In genomic region chr12:96033549-96034389, GRCh38 we compare ENCODE assay signal across 10 cellular contexts. TPM values are rescaled to one million over a fixed set of nuclear protein-coding genes. Genes with fewer than 3 reads are reported as not detected.
DNase-seq lines count a peak whose midpoint lies in the region; ATAC-seq, FAIRE-seq and TF ChIP-seq lines count a peak whose summit lies in the region.
"Had no signal": no experiment of that assay in that cellular context is flagged by ENCODE, and none has a peak within 500 bp of the region (broad histone marks: within the 10 kb centered on the region; RNA-seq: fewer than 3 reads in every experiment).

No MANE protein-coding gene starts in this region.

- intact Hi-C loops in heart left ventricle (cut with DNase I) = loop anchor here in 1 of 10 donors (10.0 kb wide), 1 partner anchor 371 kb away; the partner anchor contains the start of gene CDK17
- intact Hi-C loops in Right ventricle myocardium superior (cut with DNase I) = no loop called here
- intact Hi-C loops in K562 (cut with micrococcal nuclease) = no loop called here
- intact Hi-C loops in HepG2 (cut with micrococcal nuclease; ENCODE audit: unreplicated experiment) = no loop called here
- intact Hi-C loops in upper lobe of right lung (cut with DNase I) = no loop called here

- H3K79me2 ChIP-seq in K562 (ENCODE audit: control insufficient read depth, insufficient read depth, low read length) (peaks cover 6% of the 10 kb centered on the region; the same call in 1 of the 3 replicates), HepG2 (ENCODE audit: insufficient read depth, low read length) (peaks cover 14% of the 10 kb centered on the region)

- H4K20me1 ChIP-seq in K562 (replicated peaks; ENCODE audit: control insufficient read depth, insufficient read depth, low read length) (no peaks in the 10 kb centered on the region), HepG2 (ENCODE audit: insufficient read depth, low read length) (no peaks in the 10 kb centered on the region)

- H3K27ac ChIP-seq in heart left ventricle = peak overlapping the region in 4 of 12 donors; percentile 64 to 90 (median 80)
- no peak overlapping the region for H3K27ac ChIP-seq in K562 (ENCODE audit: extremely low read depth, low read depth, low read length)
- no peak overlapping the region for H3K27ac ChIP-seq in HepG2 (ENCODE audit: extremely low read length, insufficient read depth, low read length)
- H3K27ac ChIP-seq in upper lobe of right lung = peak overlapping the region; percentile 87

- H3K9ac ChIP-seq in K562 (ENCODE audit: insufficient read depth in 1 of 2, low read depth in 2 of 2, low read length in 2 of 2) = no peak overlapping the region
- peak overlapping the region; percentile 74 for H3K9ac ChIP-seq in HepG2 (ENCODE audit: insufficient read depth, low read depth, low read length)

- TF ChIP-seq POLR2A in heart left ventricle (IDR thresholded peaks at IDR 0.05) (no peak), K562 (conservative IDR thresholded peaks at IDR 0.05) (no peak), HepG2 (IDR thresholded peaks at IDR 0.05; ENCODE audit: insufficient read depth in 1 of 2, low read depth in 2 of 2, low read length in 2 of 2) (no peak)

- H3K9me1 ChIP-seq in K562 (ENCODE audit: control insufficient read depth, insufficient read depth, low read length) = no peaks in the 10 kb centered on the region

- peaks cover 0 to 38% (median 16%) of the 10 kb centered on the region in 12 donors for H3K4me1 ChIP-seq in heart left ventricle
- peaks cover 3 to 8% of the 10 kb centered on the region in 2 experiments; a peak in 4 of 5 replicates for H3K4me1 ChIP-seq in K562 (replicated peaks in 1 of 2; ENCODE audit: control insufficient read depth in 2 of 2, insufficient read depth in 2 of 2, low read length in 2 of 2)
- peaks cover 36% of the 10 kb centered on the region for H3K4me1 ChIP-seq in HepG2 (ENCODE audit: insufficient read depth, low read length)
- peaks cover 26% of the 10 kb centered on the region for H3K4me1 ChIP-seq in upper lobe of right lung

- WGBS in heart left ventricle, 4 donors = 71 to 77% (median 75%) methylated on average over 7 of the region's 7 CpGs
- 48% methylated on average over 7 of the region's 7 CpGs for WGBS in K562 (ENCODE audit: insufficient coverage, low coverage, missing lambda C conversion rate)
- 24% methylated on average over 7 of the region's 7 CpGs for WGBS in HepG2 (ENCODE audit: low lambda C conversion rate)

- POLR2A ChIA-PET in K562 (lab: Yijun Ruan, JAX) = no interaction called here
- POLR2A ChIA-PET in HepG2 (lab: Yijun Ruan, JAX) = no interaction called here

- BruUV-seq in K562 (replicated peaks; lab: Mats Ljungman, UMichigan) (TSS peak; percentile 41), HepG2 (replicated peaks; lab: Mats Ljungman, UMichigan) (TSS peak; percentile 57)

- H3K4me2 ChIP-seq in K562 (ENCODE audit: insufficient read depth, low read length) (peak overlapping the region; percentile 9; the same call in 1 of the 2 replicates), HepG2 (ENCODE audit: low read depth, low read length) (peak overlapping the region; percentile 73)

- H3K4me3 ChIP-seq in heart left ventricle (peak overlapping the region in 9 of 12 donors; percentile 78 to 98 (median 94)), K562 (no peak overlapping the region), HepG2 (replicated peaks in 1 of 3; ENCODE audit: insufficient read depth in 1 of 3, low read depth in 2 of 3, low read length in 3 of 3) (peak overlapping the region; percentile 92 to 99 (median 93); a peak in 5 of 6 replicates), upper lobe of right lung (peak overlapping the region; percentile 97)

- no peak for DNase-seq in heart left ventricle
- no peak for DNase-seq in Right ventricle myocardium superior
- DNase-seq in K562 (ENCODE audit: extremely low read depth in 1 of 4, low spot score in 3 of 4) = no peak
- DNase-seq in HepG2 (ENCODE audit: low spot score) = no peak
- no peak for DNase-seq in upper lobe of right lung
- DNase-seq in GM19238 (ENCODE audit: insufficient read length, low spot score) = no peak
- DNase-seq in HTR-8/SVneo (ENCODE audit: insufficient read length, low spot score) = no peak
- DNase-seq in glomerular visceral epithelial cell (ENCODE audit: extremely low spot score) = no peak
- DNase-seq: activated gamma-delta T cell treated with Interleukin-2 at 50 U/mL for 16 hours, NCI-H1930 had no signal

- TF ChIP-seq RAD21 in K562 (CRISPR knock-in tag; conservative IDR thresholded peaks at IDR 0.05 in 1 of 2, IDR thresholded peaks at IDR 0.05 in 1 of 2) (no peak), HepG2 (CRISPR knock-in tag; IDR thresholded peaks at IDR 0.05) (no peak)

- CTCF ChIA-PET in K562 (lab: Yijun Ruan, JAX; ENCODE audit: low intra/inter-chr PET ratio) = no interaction called here
- CTCF ChIA-PET in HepG2 (lab: Yijun Ruan, JAX; ENCODE audit: low intra/inter-chr PET ratio, low total read pairs) = no interaction called here

- no peaks in the 10 kb centered on the region for H3K9me3 ChIP-seq in heart left ventricle
- no peaks in the 10 kb centered on the region for H3K9me3 ChIP-seq in K562 (replicated peaks; ENCODE audit: control insufficient read depth, insufficient read depth, low read depth, low read length)
- H3K9me3 ChIP-seq in HepG2 (ENCODE audit: low read length) = no peaks in the 10 kb centered on the region
- H3K9me3 ChIP-seq in upper lobe of right lung = no peaks in the 10 kb centered on the region

- ATAC-seq in heart left ventricle (no peak), Right ventricle myocardium superior (ENCODE audit: poor library complexity) (no peak), K562 (no peak), HepG2 (no peak), upper lobe of right lung (no peak)

- H3K27me3 ChIP-seq in heart left ventricle (no peaks in the 10 kb centered on the region), K562 (ENCODE audit: control insufficient read depth in 2 of 2, insufficient read depth in 2 of 2, low read length in 2 of 2) (no peaks in the 10 kb centered on the region), HepG2 (ENCODE audit: control insufficient read depth in 1 of 2, insufficient read depth in 2 of 2, low read length in 2 of 2) (no peaks in the 10 kb centered on the region; a peak in 1 of 5 replicates), upper lobe of right lung (no peaks in the 10 kb centered on the region)

- H3K36me3 ChIP-seq in heart left ventricle = peaks cover 0 to 3% (median 0%) of the 10 kb centered on the region in 9 donors
- no peaks in the 10 kb centered on the region for H3K36me3 ChIP-seq in K562 (ENCODE audit: control insufficient read depth, insufficient read depth, low read length)
- H3K36me3 ChIP-seq in HepG2 (replicated peaks in 1 of 2; ENCODE audit: control insufficient read depth in 1 of 2, insufficient read depth in 2 of 2, low read length in 2 of 2) = no peaks in the 10 kb centered on the region
- H3K36me3 ChIP-seq in upper lobe of right lung = no peaks in the 10 kb centered on the region

- no peak for TF ChIP-seq EP300 in K562 (IDR thresholded peaks at IDR 0.05; ENCODE audit: low read length)
- no peak for TF ChIP-seq EP300 in HepG2 (IDR thresholded peaks at IDR 0.05; ENCODE audit: low read depth in 2 of 2, low read length in 2 of 2)
- no peak for TF ChIP-seq EP300 in HepG2 (CRISPR knock-in tag; IDR thresholded peaks at IDR 0.05; ENCODE audit: borderline replicate concordance)

- TF ChIP-seq CTCF in heart left ventricle (IDR thresholded peaks at IDR 0.05) (no peak), K562 (IDR thresholded peaks at IDR 0.05 in 2 of 3, conservative IDR thresholded peaks at IDR 0.05 in 1 of 3; ENCODE audit: insufficient read depth in 2 of 3, low read depth in 1 of 3, low read length in 3 of 3) (no peak), HepG2 (CRISPR knock-in tag; IDR thresholded peaks at IDR 0.05) (no peak), upper lobe of right lung (IDR thresholded peaks at IDR 0.05) (no peak)

- H2AFZ ChIP-seq in K562 (ENCODE audit: low read depth, low read length) (no peak overlapping the region; the same call in 1 of the 2 replicates), HepG2 (ENCODE audit: low read length) (no peak overlapping the region)

- in situ Hi-C loops in K562 (cut with MboI) (no loop called here), HepG2 (cut with HindIII; ENCODE audit: extremely low pct_ligation_motif_present, low pct_unique_long_range_greater_than_20kb) (no loop called here)

- no peak for FAIRE-seq in K562 (lab: Jason Lieb, UNC)
- FAIRE-seq in HepG2 (lab: Jason Lieb, UNC) = no peak
- FAIRE-seq in HTR-8/SVneo (lab: Jason Lieb, UNC) = no peak

RNA-seq across cellular contexts. Expression of gene LTA4H, which starts 1.6 kb away (rescaled TPM):
- total RNA-seq in heart left ventricle (10 to 100 TPM; 32.8 to 72.0 (median 42.6) TPM), Right ventricle myocardium superior (36.6 TPM), K562 (2014; rRNA removed) (25.2 and 27.8 TPM in 2 replicates), K562 (2014; rRNA removed; fragmentation: Illumina TruSeq; extraction: Trizol) (42.9 and 47.0 TPM in 2 replicates), K562 (2015; rRNA removed; fragmentation: Illumina TruSeq; extraction: Trizol) (39.2 and 40.5 TPM in 2 replicates), K562 (2021) (32.9 and 33.2 TPM in 2 replicates), HepG2 (2016; rRNA removed; fragmentation: Illumina TruSeq; extraction: Trizol) (90.4 and 114 TPM in 2 replicates), upper lobe of right lung (314 TPM)
- polyA plus RNA-seq in heart left ventricle (10 to 100 TPM; 23.3 to 31.3 TPM), K562 (2011; rRNA removed) (39.3 and 57.4 TPM in 2 replicates), K562 (2014; fragmentation: Illumina TruSeq; extraction: Trizol) (45.8 and 58.1 TPM in 2 replicates), K562 (2014; fragmentation: Nextera tagmentation; extraction: Ambion mirVana) (10 to 100 TPM; 37.6 to 46.8 TPM), K562 (2014; rRNA removed) (35.7 and 42.9 TPM in 2 replicates), HepG2 (2011; rRNA removed) (74.4 and 87.5 TPM in 2 replicates)
- total RNA-seq in K562 (2011; cell fraction: chromatin; rRNA removed; ENCODE audit: low replicate concordance) = 12.4 and 32.0 TPM in 2 replicates
- total RNA-seq in K562 (2011; cell fraction: nucleolus; rRNA removed) = 6.5 and 7.2 TPM in 2 replicates
- total RNA-seq in K562 (2011; cell fraction: nucleoplasm; rRNA removed) = 15.5 and 30.9 TPM in 2 replicates
- 16.1 and 28.4 TPM in 2 replicates for polyA plus RNA-seq in K562 (2011; cell fraction: cytosol; rRNA removed)
- 21.6 and 26.4 TPM in 2 replicates for polyA plus RNA-seq in K562 (2011; cell fraction: nucleus; rRNA removed)
- polyA plus RNA-seq in K562 (2012) = 33.7 and 49.1 TPM in 2 replicates
- 38.7 and 44.6 TPM in 2 replicates for polyA minus RNA-seq in K562 (2011; rRNA and poly(A)+ RNA removed)
- polyA minus RNA-seq in K562 (2011; cell fraction: cytosol; rRNA and poly(A)+ RNA removed) = 16.6 and 19.8 TPM in 2 replicates
- polyA minus RNA-seq in K562 (2011; cell fraction: nucleus; rRNA and poly(A)+ RNA removed) = 11.7 and 15.2 TPM in 2 replicates
- 19.9 and 28.2 TPM in 2 replicates for total RNA-seq in HepG2 (2016; cell fraction: cytosol; rRNA removed; fragmentation: Illumina TruSeq; extraction: Trizol; ENCODE audit: low read depth)
- total RNA-seq in HepG2 (2016; cell fraction: insoluble cytoplasmic fraction; rRNA removed; fragmentation: Illumina TruSeq; extraction: Trizol) = 86.9 and 108 TPM in 2 replicates
- total RNA-seq in HepG2 (2016; cell fraction: membrane; rRNA removed; fragmentation: Illumina TruSeq; extraction: Trizol) = 66.0 and 81.9 TPM in 2 replicates
- total RNA-seq in HepG2 (2016; cell fraction: nucleus; rRNA removed; fragmentation: Illumina TruSeq; extraction: Trizol) = 54.5 and 55.7 TPM in 2 replicates
- polyA plus RNA-seq in HepG2 (2011; cell fraction: cytosol; rRNA removed) = 50.8 and 73.9 TPM in 2 replicates
- 43.0 and 54.3 TPM in 2 replicates for polyA plus RNA-seq in HepG2 (2011; cell fraction: nucleus; rRNA removed)
- polyA plus RNA-seq in HepG2 (2012) = 111 and 121 TPM in 2 replicates
- 22.4 and 25.2 TPM in 2 replicates for polyA plus RNA-seq in HepG2 (2016; cell fraction: cytosol; fragmentation: Illumina TruSeq; extraction: Trizol; ENCODE audit: low read depth)
- 97.9 and 98.6 TPM in 2 replicates for polyA plus RNA-seq in HepG2 (2016; cell fraction: insoluble cytoplasmic fraction; fragmentation: Illumina TruSeq; extraction: Trizol; ENCODE audit: low read depth)
- polyA plus RNA-seq in HepG2 (2016; cell fraction: membrane; fragmentation: Illumina TruSeq; extraction: Trizol; ENCODE audit: low read depth) = 49.0 and 58.4 TPM in 2 replicates
- 57.8 and 60.3 TPM in 2 replicates for polyA plus RNA-seq in HepG2 (2016; cell fraction: nucleus; fragmentation: Illumina TruSeq; extraction: Trizol; ENCODE audit: insufficient read depth, low read depth)
- 53.9 and 54.2 TPM in 2 replicates for polyA minus RNA-seq in HepG2 (2011; rRNA and poly(A)+ RNA removed; ENCODE audit: low replicate concordance)
- 45.7 and 50.7 TPM in 2 replicates for polyA minus RNA-seq in HepG2 (2011; cell fraction: cytosol; rRNA and poly(A)+ RNA removed)
- 50.5 and 65.3 TPM in 2 replicates for polyA minus RNA-seq in HepG2 (2011; cell fraction: nucleus; rRNA and poly(A)+ RNA removed)

RNA-seq across cellular contexts. Expression of gene HAL, which starts 37.6 kb away (rescaled TPM):
- total RNA-seq in heart left ventricle (under 1 TPM in 4 of 9 donors, not detected in 5; 0.10 to 0.79 (median 0.31) TPM), Right ventricle myocardium superior (0.16 TPM), K562 (2014; rRNA removed) (not detected in 2 replicates), K562 (2014; rRNA removed; fragmentation: Illumina TruSeq; extraction: Trizol) (not detected in 2 replicates), K562 (2015; rRNA removed; fragmentation: Illumina TruSeq; extraction: Trizol) (0.04 TPM in 1 of 2 replicates, not detected in the other), K562 (2021) (0.20 TPM in 1 of 2 replicates, not detected in the other), HepG2 (2016; rRNA removed; fragmentation: Illumina TruSeq; extraction: Trizol) (0.56 and 0.89 TPM in 2 replicates), upper lobe of right lung (6.2 TPM)
- polyA plus RNA-seq in heart left ventricle (under 1 TPM; 0.04 to 0.07 TPM), K562 (2011; rRNA removed) (0.03 and 0.36 TPM in 2 replicates), K562 (2014; fragmentation: Illumina TruSeq; extraction: Trizol) (0.03 and 0.04 TPM in 2 replicates), K562 (2014; fragmentation: Nextera tagmentation; extraction: Ambion mirVana) (not detected), K562 (2014; rRNA removed) (0.28 TPM in 1 of 2 replicates, not detected in the other), HepG2 (2011; rRNA removed) (37.8 and 63.7 TPM in 2 replicates)
- total RNA-seq in K562 (2011; cell fraction: chromatin; rRNA removed; ENCODE audit: low replicate concordance) = 0.90 and 1.3 TPM in 2 replicates
- total RNA-seq in K562 (2011; cell fraction: nucleolus; rRNA removed) = not detected in 2 replicates
- total RNA-seq in K562 (2011; cell fraction: nucleoplasm; rRNA removed) = 2.4 TPM in 1 of 2 replicates, not detected in the other
- polyA plus RNA-seq in K562 (2011; cell fraction: cytosol; rRNA removed) = 0.03 TPM in 1 of 2 replicates, not detected in the other
- 0.34 and 0.76 TPM in 2 replicates for polyA plus RNA-seq in K562 (2011; cell fraction: nucleus; rRNA removed)
- 0.09 and 0.12 TPM in 2 replicates for polyA plus RNA-seq in K562 (2012)
- not detected in 2 replicates for polyA minus RNA-seq in K562 (2011; rRNA and poly(A)+ RNA removed)
- not detected in 2 replicates for polyA minus RNA-seq in K562 (2011; cell fraction: cytosol; rRNA and poly(A)+ RNA removed)
- not detected in 2 replicates for polyA minus RNA-seq in K562 (2011; cell fraction: nucleus; rRNA and poly(A)+ RNA removed)
- total RNA-seq in HepG2 (2016; cell fraction: cytosol; rRNA removed; fragmentation: Illumina TruSeq; extraction: Trizol; ENCODE audit: low read depth) = 0.10 and 0.26 TPM in 2 replicates
- 0.58 and 1.1 TPM in 2 replicates for total RNA-seq in HepG2 (2016; cell fraction: insoluble cytoplasmic fraction; rRNA removed; fragmentation: Illumina TruSeq; extraction: Trizol)
- 0.22 and 0.59 TPM in 2 replicates for total RNA-seq in HepG2 (2016; cell fraction: membrane; rRNA removed; fragmentation: Illumina TruSeq; extraction: Trizol)
- total RNA-seq in HepG2 (2016; cell fraction: nucleus; rRNA removed; fragmentation: Illumina TruSeq; extraction: Trizol) = 1.8 and 2.1 TPM in 2 replicates
- 17.0 and 30.5 TPM in 2 replicates for polyA plus RNA-seq in HepG2 (2011; cell fraction: cytosol; rRNA removed)
- polyA plus RNA-seq in HepG2 (2011; cell fraction: nucleus; rRNA removed) = 159 and 187 TPM in 2 replicates
- polyA plus RNA-seq in HepG2 (2012) = 38.1 and 88.4 TPM in 2 replicates
- polyA plus RNA-seq in HepG2 (2016; cell fraction: cytosol; fragmentation: Illumina TruSeq; extraction: Trizol; ENCODE audit: low read depth) = 0.11 TPM in 2 replicates
- polyA plus RNA-seq in HepG2 (2016; cell fraction: insoluble cytoplasmic fraction; fragmentation: Illumina TruSeq; extraction: Trizol; ENCODE audit: low read depth) = 0.50 and 0.67 TPM in 2 replicates
- 0.20 and 0.25 TPM in 2 replicates for polyA plus RNA-seq in HepG2 (2016; cell fraction: membrane; fragmentation: Illumina TruSeq; extraction: Trizol; ENCODE audit: low read depth)
- 1.8 and 2.3 TPM in 2 replicates for polyA plus RNA-seq in HepG2 (2016; cell fraction: nucleus; fragmentation: Illumina TruSeq; extraction: Trizol; ENCODE audit: insufficient read depth, low read depth)
- polyA minus RNA-seq in HepG2 (2011; rRNA and poly(A)+ RNA removed; ENCODE audit: low replicate concordance) = 3.5 and 84.7 TPM in 2 replicates
- 24.7 and 49.8 TPM in 2 replicates for polyA minus RNA-seq in HepG2 (2011; cell fraction: cytosol; rRNA and poly(A)+ RNA removed)
- polyA minus RNA-seq in HepG2 (2011; cell fraction: nucleus; rRNA and poly(A)+ RNA removed) = 65.0 and 124 TPM in 2 replicates
